Comparison of ENCODE assay signal across 1 cellular context in the genomic region with DNA sequence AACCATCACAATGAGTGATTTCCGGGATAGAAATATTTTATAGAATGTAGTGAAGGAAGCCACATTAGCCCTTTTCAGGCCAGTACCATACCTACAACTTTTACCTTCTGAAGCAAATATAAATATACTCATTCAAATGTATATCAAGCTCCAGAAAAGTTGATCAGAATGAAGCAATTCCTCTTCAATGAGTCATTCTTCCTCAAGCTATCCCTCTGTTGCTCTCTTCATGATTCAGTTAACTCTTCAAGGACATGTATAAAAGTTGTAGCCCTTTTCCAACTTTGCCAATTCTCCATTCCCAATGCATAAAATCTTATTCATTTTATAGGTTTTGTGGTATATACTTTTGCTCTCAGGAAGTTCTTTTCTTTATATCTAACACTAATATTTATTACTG.
TF ChIP-seq lines count a peak whose summit lies in the region.

No MANE protein-coding gene starts in this region.

TF ChIP-seq in IMR-90, 13 proteins besides CTCF, POLR2A, EP300 and RAD21 (continued from another document):
- TF ChIP-seq, protein P1, sequence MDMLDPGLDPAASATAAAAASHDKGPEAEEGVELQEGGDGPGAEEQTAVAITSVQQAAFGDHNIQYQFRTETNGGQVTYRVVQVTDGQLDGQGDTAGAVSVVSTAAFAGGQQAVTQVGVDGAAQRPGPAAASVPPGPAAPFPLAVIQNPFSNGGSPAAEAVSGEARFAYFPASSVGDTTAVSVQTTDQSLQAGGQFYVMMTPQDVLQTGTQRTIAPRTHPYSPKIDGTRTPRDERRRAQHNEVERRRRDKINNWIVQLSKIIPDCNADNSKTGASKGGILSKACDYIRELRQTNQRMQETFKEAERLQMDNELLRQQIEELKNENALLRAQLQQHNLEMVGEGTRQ (IDR thresholded peaks at IDR 0.05; ENCODE audit: low read depth, low read length), result no peak
- TF ChIP-seq CHD1 (IDR thresholded peaks at IDR 0.05; ENCODE audit: low read depth, low read length), result no peak
- no peak for TF ChIP-seq RCOR1 (IDR thresholded peaks at IDR 0.05; ENCODE audit: insufficient replicate concordance, low read length)
- TF ChIP-seq SMC3 (IDR thresholded peaks at IDR 0.05; ENCODE audit: low read depth, low read length), result no peak
- no peak for TF ChIP-seq MAFK (IDR thresholded peaks at IDR 0.05; ENCODE audit: low read depth, low read length)
- TF ChIP-seq RFX5 (IDR thresholded peaks at IDR 0.05; ENCODE audit: low read depth, low read length), result no peak
- TF ChIP-seq, protein P2, sequence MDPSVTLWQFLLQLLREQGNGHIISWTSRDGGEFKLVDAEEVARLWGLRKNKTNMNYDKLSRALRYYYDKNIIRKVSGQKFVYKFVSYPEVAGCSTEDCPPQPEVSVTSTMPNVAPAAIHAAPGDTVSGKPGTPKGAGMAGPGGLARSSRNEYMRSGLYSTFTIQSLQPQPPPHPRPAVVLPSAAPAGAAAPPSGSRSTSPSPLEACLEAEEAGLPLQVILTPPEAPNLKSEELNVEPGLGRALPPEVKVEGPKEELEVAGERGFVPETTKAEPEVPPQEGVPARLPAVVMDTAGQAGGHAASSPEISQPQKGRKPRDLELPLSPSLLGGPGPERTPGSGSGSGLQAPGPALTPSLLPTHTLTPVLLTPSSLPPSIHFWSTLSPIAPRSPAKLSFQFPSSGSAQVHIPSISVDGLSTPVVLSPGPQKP (IDR thresholded peaks at IDR 0.05; ENCODE audit: borderline replicate concordance, low read depth, low read length), result no peak
- TF ChIP-seq MXI1 (IDR thresholded peaks at IDR 0.05; ENCODE audit: borderline replicate concordance, low read depth, low read length), result no peak
- peak; percentile 23; the same call in 1 of the 2 replicates for TF ChIP-seq FOS (IDR thresholded peaks at IDR 0.05; ENCODE audit: low read depth, low read length)
TF ChIP-seq in IMR-90: peak in this region for 2.
